In genomic region chr14:98010791-98011190, GRCh38 we compare ENCODE assay signal across 1 cellular context.
TF ChIP-seq lines count a peak whose summit lies in the region.

No MANE protein-coding gene starts in this region.

TF ChIP-seq in SK-N-SH, 30 proteins besides CTCF, POLR2A, EP300 and RAD21:
- TF ChIP-seq IRF3 (IDR thresholded peaks at IDR 0.05; ENCODE audit: low read depth, low read length) (no peak), POLR2AphosphoS5 (IDR thresholded peaks at IDR 0.05; ENCODE audit: low read depth, low read length) (no peak), GATA2 (CRISPR knock-in tag; IDR thresholded peaks at IDR 0.05) (no peak), SIN3A (IDR thresholded peaks at IDR 0.05; ENCODE audit: borderline replicate concordance, low read depth, low read length) (no peak), ZBTB33 (IDR thresholded peaks at IDR 0.05; ENCODE audit: borderline replicate concordance, low read depth) (no peak), NRF1 (IDR thresholded peaks at IDR 0.05; ENCODE audit: low read depth, low read length) (no peak), RXRA (IDR thresholded peaks at IDR 0.05; ENCODE audit: borderline replicate concordance, low read depth) (no peak), TAF1 (IDR thresholded peaks at IDR 0.05; ENCODE audit: borderline replicate concordance, low read depth, low read length) (no peak), ELF1 (IDR thresholded peaks at IDR 0.05) (no peak), FOSL2 (IDR thresholded peaks at IDR 0.05; ENCODE audit: borderline replicate concordance, low read depth) (no peak), JUND (IDR thresholded peaks at IDR 0.05) (no peak), RCOR1 (IDR thresholded peaks at IDR 0.05; ENCODE audit: low read length) (no peak), GABPA (IDR thresholded peaks at IDR 0.05; ENCODE audit: low read depth) (no peak), RFX5 (IDR thresholded peaks at IDR 0.05; ENCODE audit: low read length) (no peak), MAX (IDR thresholded peaks at IDR 0.05; ENCODE audit: low read depth) (no peak), YY1 (IDR thresholded peaks at IDR 0.05; ENCODE audit: low read depth) (no peak), CHD2 (IDR thresholded peaks at IDR 0.05; ENCODE audit: low read length, partially characterized antibody) (no peak), FOXJ3 (CRISPR knock-in tag; IDR thresholded peaks at IDR 0.05) (no peak), NFIC (IDR thresholded peaks at IDR 0.05; ENCODE audit: borderline replicate concordance) (no peak), USF1 (IDR thresholded peaks at IDR 0.05; ENCODE audit: borderline replicate concordance, low read depth) (no peak)
